Comparison of ENCODE assay signal across 9 cellular contexts in genomic region chr14:68544150-68544892, GRCh38.
A peak's percentile ranks its signal among the peaks of the same experiment; 100 is the strongest.
DNase-seq lines count a peak whose midpoint lies in the region; TF ChIP-seq lines count a peak whose summit lies in the region.
"Had no signal": no experiment of that assay in that cellular context is flagged by ENCODE, and none has a peak within 500 bp of the region (broad histone marks: within the 10 kb centered on the region; RNA-seq: fewer than 3 reads in every experiment).

No MANE protein-coding gene starts in this region.

- H3K4me3 ChIP-seq in coronary artery: no peak overlapping the region
- H3K4me3 ChIP-seq in tibial artery: no peak overlapping the region

- H3K36me3 Mint-ChIP-seq in activated CD4-positive, alpha-beta memory T cell treated with anti-CD3 and anti-CD28 coated beads for 36 hours: no peaks in the 10 kb centered on the region

- no peaks in the 10 kb centered on the region for H3K9me3 ChIP-seq in tibial artery

- DNase-seq in M059J (ENCODE audit: low read depth) (peak; percentile 94), coronary artery (ENCODE audit: low spot score) (peak; percentile 88), medulla oblongata (ENCODE audit: extremely low spot score) (peak; percentile 63), tibial artery (peak; percentile 92 to 94), OCI-M2 (lab: John Stamatoyannopoulos, UW; ENCODE audit: unreplicated experiment) (no peak)
- DNase-seq in activated CD4-positive, alpha-beta memory T cell treated with anti-CD3 and anti-CD28 coated beads for 36 hours: no peak
- no peak for DNase-seq in stimulated activated CD4-positive, alpha-beta T cell treated with anti-CD3 and anti-CD28 coated beads, Interleukin-2, amount 100 ng/mL, for 24 hours
- DNase-seq: occipital lobe had no signal

- CTCF ChIA-PET in activated CD4-positive, alpha-beta memory T cell treated with anti-CD3 and anti-CD28 coated beads for 36 hours (lab: Charles Lee): no interaction called here

- POLR2A ChIA-PET in activated CD4-positive, alpha-beta memory T cell treated with anti-CD3 and anti-CD28 coated beads for 36 hours (lab: Charles Lee): no interaction called here

- no peak overlapping the region for H3K27ac Mint-ChIP-seq in activated CD4-positive, alpha-beta memory T cell treated with anti-CD3 and anti-CD28 coated beads for 36 hours

- H3K36me3 ChIP-seq in tibial artery: no peaks in the 10 kb centered on the region

- H3K27ac ChIP-seq in coronary artery (peak overlapping the region; percentile 95 to 97), tibial artery (peak overlapping the region; percentile 94 to 96)

- H3K4me3 Mint-ChIP-seq in activated CD4-positive, alpha-beta memory T cell treated with anti-CD3 and anti-CD28 coated beads for 36 hours: no peak overlapping the region
- H3K4me3 Mint-ChIP-seq: central memory CD8-positive, alpha-beta T cell had no signal

- intact Hi-C loops in tibial artery (cut with DNase I; ENCODE audit: low total_unique reads): loop anchor here (10.0 kb wide), 1 partner anchor 300 kb away; no protein-coding TSS in a partner anchor
- intact Hi-C loops in activated CD4-positive, alpha-beta memory T cell treated with anti-CD3 and anti-CD28 coated beads for 36 hours (cut with micrococcal nuclease): no loop called here

- H3K9me3 Mint-ChIP-seq in activated CD4-positive, alpha-beta memory T cell treated with anti-CD3 and anti-CD28 coated beads for 36 hours: no peaks in the 10 kb centered on the region
- H3K9me3 Mint-ChIP-seq: central memory CD8-positive, alpha-beta T cell had no signal

- TF ChIP-seq CTCF in coronary artery (IDR thresholded peaks at IDR 0.05) (no peak), tibial artery (IDR thresholded peaks at IDR 0.05) (no peak)

- no peaks in the 10 kb centered on the region for H3K27me3 Mint-ChIP-seq in activated CD4-positive, alpha-beta memory T cell treated with anti-CD3 and anti-CD28 coated beads for 36 hours
- H3K27me3 Mint-ChIP-seq: central memory CD8-positive, alpha-beta T cell had no signal

- no peaks in the 10 kb centered on the region for H3K27me3 ChIP-seq in tibial artery

- no peaks in the 10 kb centered on the region for H3K4me1 Mint-ChIP-seq in activated CD4-positive, alpha-beta memory T cell treated with anti-CD3 and anti-CD28 coated beads for 36 hours (ENCODE audit: low read depth)
- H3K4me1 Mint-ChIP-seq: central memory CD8-positive, alpha-beta T cell had no signal

- H3K4me1 ChIP-seq in tibial artery: peaks cover 0 to 74% (median 58%) of the 10 kb centered on the region in 4 donors

Comparison
In these comparisons a context has a peak if more than half of its experiments do, and no peak if none do; other contexts are left out.
1. DNase-seq: peak in M059J (single experiment), coronary artery (single experiment), medulla oblongata (single experiment) and tibial artery (2 of 2); none in OCI-M2 (single experiment), activated CD4-positive, alpha-beta memory T cell treated with anti-CD3 and anti-CD28 coated beads for 36 hours (single experiment) and stimulated activated CD4-positive, alpha-beta T cell treated with anti-CD3 and anti-CD28 coated beads, Interleukin-2, amount 100 ng/mL, for 24 hours (0 of 2).